In genomic region chr10:690227-691161, GRCh38 we compare ENCODE assay signal across 9 cellular contexts. TPM values are rescaled to one million over a fixed set of nuclear protein-coding genes. Genes with fewer than 3 reads are reported as not detected.
DNase-seq lines count a peak whose midpoint lies in the region; TF ChIP-seq lines count a peak whose summit lies in the region.
"Had no signal": no experiment of that assay in that cellular context is flagged by ENCODE, and none has a peak within 500 bp of the region (broad histone marks: within the 10 kb centered on the region; RNA-seq: fewer than 3 reads in every experiment).

No MANE protein-coding gene starts in this region.

- TF ChIP-seq CTCF in spleen (IDR thresholded peaks at IDR 0.05 in 8 of 11, conservative IDR thresholded peaks at IDR 0.05 in 3 of 11) (no peak), MM.1S (IDR thresholded peaks at IDR 0.05; ENCODE audit: low read length) (no peak)

- H2AFZ ChIP-seq in GM23248 = peak overlapping the region; percentile 86
- no peak overlapping the region for H2AFZ ChIP-seq in MM.1S (ENCODE audit: low read length)

- H3K27ac ChIP-seq in GM23248 (peak overlapping the region; percentile 84), iPS-18a (ENCODE audit: low read length) (no peak overlapping the region), spleen (peak overlapping the region in 7 of 8 donors; percentile 46 to 77 (median 69)), MM.1S (ENCODE audit: low read length) (no peak overlapping the region)

- H3K9ac ChIP-seq in GM23248 = peak overlapping the region; percentile 86
- no peak overlapping the region for H3K9ac ChIP-seq in iPS-18a (ENCODE audit: low read length)
- no peak overlapping the region for H3K9ac ChIP-seq in MM.1S (ENCODE audit: low read length)

- peak overlapping the region; percentile 29 for H3K4me3 Mint-ChIP-seq in activated naive CD8-positive, alpha-beta T cell treated with anti-CD3 and anti-CD28 coated beads for 36 hours

- H3F3A ChIP-seq in GM23248 (ENCODE audit: insufficient read depth) = peaks cover 8% of the 10 kb centered on the region; the same call in 1 of the 2 replicates
- no peaks in the 10 kb centered on the region for H3F3A ChIP-seq in MM.1S (ENCODE audit: insufficient read depth, low read length)

- 27 to 48% methylated on average over 25 to 36 of the region's 38 CpGs for WGBS in GM23248 (ENCODE audit: low coverage in 1 of 2, low lambda C conversion rate in 2 of 2, missing lambda C conversion rate in 2 of 2), 2 experiments
- WGBS in spleen, 5 donors = 63 to 66% (median 64%) methylated on average over 32 to 38 of the region's 38 CpGs

- no peak for TF ChIP-seq POLR2A in spleen (IDR thresholded peaks at IDR 0.05)

- in situ Hi-C loops in GM23248 (cut with MboI) = no loop called here
- in situ Hi-C loops in ACHN (cut with HindIII; ENCODE audit: low pct_ligation_motif_present, low pct_unique_long_range_greater_than_20kb, low sequenced_read_pairs) = no loop called here

- peak overlapping the region; percentile 71 for H3K4me3 ChIP-seq in GM23248
- peak overlapping the region; percentile 64 for H3K4me3 ChIP-seq in iPS-18a (ENCODE audit: low read length)
- peak overlapping the region; percentile 18 to 72 (median 28) for H3K4me3 ChIP-seq in spleen
- no peak overlapping the region for H3K4me3 ChIP-seq in MM.1S (ENCODE audit: low read length)

- H3K9me2 ChIP-seq in GM23248 (ENCODE audit: insufficient read depth) (no peaks in the 10 kb centered on the region), MM.1S (replicated peaks; ENCODE audit: insufficient read depth, low read length) (no peaks in the 10 kb centered on the region)

- peak; percentile 72 for DNase-seq in GM23248
- DNase-seq in activated naive CD8-positive, alpha-beta T cell treated with anti-CD3 and anti-CD28 coated beads for 36 hours = no peak
- DNase-seq in spleen = no peak
- DNase-seq in OCI-M1 (lab: John Stamatoyannopoulos, UW) = no peak
- DNase-seq in MM.1S = no peak
- DNase-seq in NCI-H1436 (lab: John Stamatoyannopoulos, UW) = no peak
- no peak for DNase-seq in ACHN
- DNase-seq: NCI-H1092 had no signal

- H3K36me3 Mint-ChIP-seq in activated naive CD8-positive, alpha-beta T cell treated with anti-CD3 and anti-CD28 coated beads for 36 hours = no peaks in the 10 kb centered on the region

- H3K4me2 ChIP-seq in GM23248 (ENCODE audit: unreplicated experiment) (peak overlapping the region; percentile 70), MM.1S (ENCODE audit: low read depth, low read length) (no peak overlapping the region)

- H3K79me2 ChIP-seq in GM23248 (ENCODE audit: insufficient read depth) = peaks cover 36% of the 10 kb centered on the region
- H3K79me2 ChIP-seq in MM.1S (ENCODE audit: low read length) = no peaks in the 10 kb centered on the region

- H3K36me3 ChIP-seq in GM23248 (ENCODE audit: low read depth) (no peaks in the 10 kb centered on the region), iPS-18a (ENCODE audit: control insufficient read depth, low read depth, low read length) (no peaks in the 10 kb centered on the region), spleen (no peaks in the 10 kb centered on the region), MM.1S (replicated peaks; ENCODE audit: insufficient read depth, low read length) (no peaks in the 10 kb centered on the region)

- peaks cover 61% of the 10 kb centered on the region for H3K27me3 Mint-ChIP-seq in activated naive CD8-positive, alpha-beta T cell treated with anti-CD3 and anti-CD28 coated beads for 36 hours

- H4K20me1 ChIP-seq in GM23248 (ENCODE audit: insufficient read depth) = peaks cover 3% of the 10 kb centered on the region; the same call in 1 of the 2 replicates
- H4K20me1 ChIP-seq in MM.1S (ENCODE audit: insufficient read depth, low read length) = no peaks in the 10 kb centered on the region

- H3K9me3 Mint-ChIP-seq in activated naive CD8-positive, alpha-beta T cell treated with anti-CD3 and anti-CD28 coated beads for 36 hours = no peaks in the 10 kb centered on the region

- H3K4me1 ChIP-seq in GM23248 (ENCODE audit: insufficient read depth) (peaks cover 24% of the 10 kb centered on the region), iPS-18a (ENCODE audit: control insufficient read depth, low read depth, low read length) (peaks cover 10% of the 10 kb centered on the region), spleen (peaks cover 0 to 27% (median 10%) of the 10 kb centered on the region in 6 donors), MM.1S (ENCODE audit: low read length) (no peaks in the 10 kb centered on the region)

- H3K9me3 ChIP-seq in GM23248 (ENCODE audit: low read depth) (no peaks in the 10 kb centered on the region), iPS-18a (ENCODE audit: control insufficient read depth, low read depth, low read length) (no peaks in the 10 kb centered on the region), spleen (peaks cover 0 to 2% (median 0%) of the 10 kb centered on the region in 8 donors), MM.1S (replicated peaks; ENCODE audit: insufficient read depth, low read length) (no peaks in the 10 kb centered on the region)

- H3K27me3 ChIP-seq in GM23248 (replicated peaks; ENCODE audit: insufficient read depth) (no peaks in the 10 kb centered on the region), iPS-18a (ENCODE audit: control insufficient read depth, insufficient read depth, low read length) (peaks cover 38% of the 10 kb centered on the region), spleen (replicated peaks in 1 of 7) (peaks cover 0 to 88% (median 14%) of the 10 kb centered on the region in 7 donors), MM.1S (replicated peaks; ENCODE audit: insufficient read depth, low read length) (no peaks in the 10 kb centered on the region; the same call in 1 of the 2 replicates)

- no peak overlapping the region for H3K27ac Mint-ChIP-seq in activated naive CD8-positive, alpha-beta T cell treated with anti-CD3 and anti-CD28 coated beads for 36 hours

- H3K4me1 Mint-ChIP-seq in activated naive CD8-positive, alpha-beta T cell treated with anti-CD3 and anti-CD28 coated beads for 36 hours = peaks cover 2% of the 10 kb centered on the region

- intact Hi-C loops in spleen (cut with DNase I; ENCODE audit: low total_unique reads) = no loop called here

RNA-seq across cellular contexts. Expression of gene DIP2C, which starts 1.0 kb away (rescaled TPM):
- 10.2 and 12.0 TPM in 2 replicates for total RNA-seq in GM23248 (2014; rRNA removed; shearing (Covaris generic))
- polyA plus RNA-seq in GM23248 (2016; fragmentation: Nextera tagmentation; extraction: Ambion mirVana) = 11.8 and 13.1 TPM in 2 replicates
- total RNA-seq in activated naive CD8-positive, alpha-beta T cell treated with anti-CD3 and anti-CD28 coated beads for 36 hours = under 1 TPM; 0.22 to 0.54 TPM
- 10 to 100 TPM in 4 of 7 donors, 1 to 10 TPM in 3; 6.9 to 13.1 (median 10.3) TPM for total RNA-seq in spleen
- 1 to 10 TPM; 2.2 to 3.4 (median 3.2) TPM for polyA plus RNA-seq in spleen

Comparison
In these comparisons a context has a peak if more than half of its experiments do, and no peak if none do; other contexts are left out.
1. H3K27ac ChIP-seq: peak in GM23248 (single experiment) and spleen (7 of 8); none in iPS-18a (single experiment) and MM.1S (single experiment).